In genomic region chr18:59032308-59032707, GRCh38 we compare ENCODE assay signal across 26 cellular contexts.
"Had no signal": no experiment of that assay in that cellular context is flagged by ENCODE, and none has a peak within 500 bp of the region (broad histone marks: within the 10 kb centered on the region; RNA-seq: fewer than 3 reads in every experiment).

No MANE protein-coding gene starts in this region.

- H3K36me3 Mint-ChIP-seq: naive thymus-derived CD8-positive, alpha-beta T cell; neural progenitor cell; type B pancreatic cell had no signal

- H3K4me3 Mint-ChIP-seq: naive thymus-derived CD8-positive, alpha-beta T cell; neural progenitor cell; type B pancreatic cell had no signal

- H3K9me3 ChIP-seq: esophagus muscularis mucosa, heart right ventricle, left ventricle myocardium inferior, lower lobe of right lung, prostate gland, sigmoid colon, spleen, stomach, testis, tibial artery had no signal

- H3K4me3 ChIP-seq: dorsolateral prefrontal cortex, esophagus muscularis mucosa, heart right ventricle, left ventricle myocardium inferior, lower lobe of right lung, neural progenitor cell, prostate gland, sigmoid colon, skin epidermis, spleen, stomach, testis, tibial artery had no signal

- H3K27me3 ChIP-seq: dorsolateral prefrontal cortex, esophagus muscularis mucosa, foreskin keratinocyte, heart right ventricle, neural progenitor cell, sigmoid colon, spleen, stomach, testis, tibial artery had no signal

- H3K9me3 Mint-ChIP-seq: naive thymus-derived CD8-positive, alpha-beta T cell; neural progenitor cell; type B pancreatic cell had no signal

- H3K27me3 Mint-ChIP-seq: type B pancreatic cell had no signal

- FAIRE-seq: colon, islet of Langerhans had no signal

- DNase-seq: central memory CD4-positive, alpha-beta T cell; effector CD4-positive, alpha-beta T cell; foreskin keratinocyte; glutamatergic neuron; heart right ventricle; hippocampal formation; left cardiac atrium; left ventricle myocardium inferior; lower lobe of right lung; naive thymus-derived CD8-positive, alpha-beta T cell; right cardiac atrium; sigmoid colon; spleen; stimulated activated naive CD4-positive, alpha-beta T cell; stomach; testis; tibial artery had no signal

- H3K4me1 Mint-ChIP-seq: naive thymus-derived CD8-positive, alpha-beta T cell had no signal

- H3K9ac ChIP-seq: neural progenitor cell had no signal

- H3K27ac ChIP-seq: epithelial cell of prostate, esophagus muscularis mucosa, foreskin keratinocyte, left ventricle myocardium inferior, lower lobe of right lung, neural progenitor cell, prostate gland, sigmoid colon, skin epidermis, spleen, stomach, testis had no signal

- ATAC-seq: foreskin keratinocyte; left cardiac atrium; lower lobe of right lung; naive thymus-derived CD8-positive, alpha-beta T cell had no signal

- H3K4me1 ChIP-seq: esophagus muscularis mucosa, foreskin keratinocyte, lower lobe of right lung, sigmoid colon, spleen, stomach, testis had no signal

- H3K27ac Mint-ChIP-seq: neural progenitor cell, type B pancreatic cell had no signal

- H3K36me3 ChIP-seq: esophagus muscularis mucosa, heart right ventricle, left ventricle myocardium inferior, lower lobe of right lung, neural progenitor cell, prostate gland, sigmoid colon, spleen, stomach, tibial artery had no signal
